In the genomic region with DNA sequence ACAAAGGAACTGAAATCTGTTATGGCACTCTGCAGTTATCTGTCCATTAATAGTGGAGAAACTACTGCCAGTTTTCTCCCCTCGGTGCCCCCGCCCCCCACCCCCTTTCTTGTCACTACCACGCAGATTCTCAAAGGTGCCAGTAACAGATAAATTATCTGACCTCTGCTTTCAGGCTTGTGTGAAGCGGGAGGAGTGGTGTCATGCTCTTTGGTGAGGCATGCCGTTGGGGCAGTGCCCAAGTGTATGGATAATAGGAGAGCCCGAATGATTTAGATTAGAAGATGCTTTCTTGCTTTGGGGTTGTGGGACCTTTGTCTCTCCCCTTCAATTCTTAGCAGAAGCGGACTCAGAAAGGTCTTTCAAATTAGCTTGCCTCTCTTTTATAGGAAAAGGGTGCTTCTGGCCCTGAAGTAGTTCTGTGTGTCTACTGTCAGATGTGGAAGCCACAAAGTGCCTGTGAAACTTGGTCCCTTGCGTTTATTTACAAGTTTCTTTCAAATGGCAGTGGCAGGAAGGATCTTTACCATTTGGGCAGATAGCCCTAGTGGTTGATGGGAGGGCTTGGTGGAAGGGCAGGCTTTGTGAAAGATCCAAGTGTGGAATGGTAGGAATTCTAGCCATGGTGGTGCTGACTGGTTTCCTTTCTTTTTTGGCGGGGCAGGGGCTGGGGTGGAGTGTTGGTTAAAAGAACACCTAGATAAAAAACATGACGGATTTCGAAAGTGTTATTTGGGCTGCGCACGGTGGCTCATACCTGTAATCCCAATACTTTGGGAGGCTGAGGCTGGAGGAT, we compare ENCODE assay signal across 19 cellular contexts.
"Had no signal": no experiment of that assay in that cellular context is flagged by ENCODE, and none has a peak within 500 bp of the region (broad histone marks: within the 10 kb centered on the region; RNA-seq: fewer than 3 reads in every experiment).

No MANE protein-coding gene starts in this region.

- H3K27ac Mint-ChIP-seq: activated CD4-positive, alpha-beta T cell treated with anti-CD3 and anti-CD28 coated beads, Interleukin-2, amount 10 ng/mL, durations not matched to agents 24 days and 14 days; activated naive CD4-positive, alpha-beta T cell treated with anti-CD3 and anti-CD28 coated beads, Interleukin-2, amount 10 ng/mL, durations not matched to agents 7 days and 5 days; activated naive CD8-positive, alpha-beta T cell treated with anti-CD3 and anti-CD28 coated beads, Interleukin-2, amount 50 U/mL, for 24 hours; stimulated activated naive CD8-positive, alpha-beta T cell treated with anti-CD3 and anti-CD28 coated beads, Interleukin-15, amount 100 ng/mL, for 72 hours had no signal

- H3K4me3 Mint-ChIP-seq: activated CD4-positive, alpha-beta T cell treated with anti-CD3 and anti-CD28 coated beads, Interleukin-2, amount 10 ng/mL, durations not matched to agents 24 days and 14 days; activated naive CD4-positive, alpha-beta T cell treated with anti-CD3 and anti-CD28 coated beads, Interleukin-2, amount 10 ng/mL, durations not matched to agents 7 days and 5 days; activated naive CD8-positive, alpha-beta T cell treated with anti-CD3 and anti-CD28 coated beads, Interleukin-2, amount 50 U/mL, for 24 hours; activated T-cell treated with anti-CD3 and anti-CD28 coated beads, Interleukin-2, amount 50 U/mL, for 4 hours; central memory CD8-positive, alpha-beta T cell; immature natural killer cell; stimulated activated naive CD8-positive, alpha-beta T cell treated with anti-CD3 and anti-CD28 coated beads, Interleukin-15, amount 100 ng/mL, for 72 hours had no signal

- H3K36me3 Mint-ChIP-seq: activated naive CD4-positive, alpha-beta T cell treated with anti-CD3 and anti-CD28 coated beads, Interleukin-2, amount 10 ng/mL, durations not matched to agents 7 days and 5 days; immature natural killer cell; naive B cell had no signal

- H3K4me1 Mint-ChIP-seq: activated CD4-positive, alpha-beta T cell treated with anti-CD3 and anti-CD28 coated beads, Interleukin-2, amount 10 ng/mL, durations not matched to agents 24 days and 14 days; activated naive CD4-positive, alpha-beta T cell treated with anti-CD3 and anti-CD28 coated beads, Interleukin-2, amount 10 ng/mL, durations not matched to agents 7 days and 5 days; central memory CD8-positive, alpha-beta T cell had no signal

- DNase-seq: activated CD4-positive, alpha-beta T cell treated with anti-CD3 and anti-CD28 coated beads, Interleukin-2, amount 10 ng/mL, durations not matched to agents 24 days and 14 days; activated CD4-positive, CD25-positive, alpha-beta regulatory T cell; activated CD8-positive, alpha-beta memory T cell treated with anti-CD3 and anti-CD28 coated beads, Interleukin-2, amount 50 U/mL, for 4 hours; activated naive CD4-positive, alpha-beta T cell treated with anti-CD3 and anti-CD28 coated beads, Interleukin-2, amount 10 ng/mL, durations not matched to agents 7 days and 5 days; activated naive CD8-positive, alpha-beta T cell treated with anti-CD3 and anti-CD28 coated beads, Interleukin-2, amount 50 U/mL, for 24 hours; activated T-cell treated with anti-CD3 and anti-CD28 coated beads, Interleukin-2, amount 50 U/mL, for 4 hours; anterior cingulate cortex; brain microvascular endothelial cell; colonic mucosa; foreskin melanocyte; head of caudate nucleus; immature natural killer cell; left ventricle myocardium superior; mucosa of descending colon; naive B cell; stimulated activated CD4-positive, alpha-beta T cell treated with anti-CD3 and anti-CD28 coated beads, Interleukin-4, amount 100 ng/mL, for 1 hour; stimulated activated naive CD8-positive, alpha-beta T cell treated with anti-CD3 and anti-CD28 coated beads, Interleukin-15, amount 100 ng/mL, for 72 hours had no signal

- H3K9me3 Mint-ChIP-seq: activated CD4-positive, alpha-beta T cell treated with anti-CD3 and anti-CD28 coated beads, Interleukin-2, amount 10 ng/mL, durations not matched to agents 24 days and 14 days; activated naive CD4-positive, alpha-beta T cell treated with anti-CD3 and anti-CD28 coated beads, Interleukin-2, amount 10 ng/mL, durations not matched to agents 7 days and 5 days; activated naive CD8-positive, alpha-beta T cell treated with anti-CD3 and anti-CD28 coated beads, Interleukin-2, amount 50 U/mL, for 24 hours; activated T-cell treated with anti-CD3 and anti-CD28 coated beads, Interleukin-2, amount 50 U/mL, for 4 hours; central memory CD8-positive, alpha-beta T cell; immature natural killer cell; naive B cell; stimulated activated naive CD8-positive, alpha-beta T cell treated with anti-CD3 and anti-CD28 coated beads, Interleukin-15, amount 100 ng/mL, for 72 hours had no signal

- H3K27me3 Mint-ChIP-seq: activated naive CD4-positive, alpha-beta T cell treated with anti-CD3 and anti-CD28 coated beads, Interleukin-2, amount 10 ng/mL, durations not matched to agents 7 days and 5 days; naive B cell had no signal

- ATAC-seq: activated naive CD8-positive, alpha-beta T cell treated with anti-CD3 and anti-CD28 coated beads, Interleukin-2, amount 50 U/mL, for 24 hours; activated T-cell treated with anti-CD3 and anti-CD28 coated beads, Interleukin-2, amount 50 U/mL, for 4 hours; left ventricle myocardium superior; mucosa of descending colon; sciatic nerve; stimulated activated naive CD8-positive, alpha-beta T cell treated with anti-CD3 and anti-CD28 coated beads, Interleukin-15, amount 100 ng/mL, for 72 hours had no signal
